Comparison of ENCODE assay signal across 8 cellular contexts in genomic region chr2:117835990-117836760, GRCh38. TPM values are rescaled to one million over a fixed set of nuclear protein-coding genes. Genes with fewer than 3 reads are reported as not detected.
A peak's percentile ranks its signal among the peaks of the same experiment; 100 is the strongest.
DNase-seq lines count a peak whose midpoint lies in the region; ATAC-seq and TF ChIP-seq lines count a peak whose summit lies in the region.

No MANE protein-coding gene starts in this region.

- peak overlapping the region; percentile 26 for H3K4me3 Mint-ChIP-seq in activated T-helper 17 cell treated with anti-CD3 and anti-CD28 coated beads, Interleukin-2, amount 50 U/mL, for 72 hours
- H3K4me3 Mint-ChIP-seq in natural killer cell = peak overlapping the region; percentile 90
- peak overlapping the region; percentile 83 to 86 for H3K4me3 Mint-ChIP-seq in stimulated activated naive CD8-positive, alpha-beta T cell treated with anti-CD3 and anti-CD28 coated beads, Interleukin-15, amount 100 ng/mL, for 72 hours

- H3K9me3 Mint-ChIP-seq in activated T-helper 17 cell treated with anti-CD3 and anti-CD28 coated beads, Interleukin-2, amount 50 U/mL, for 72 hours = no peaks in the 10 kb centered on the region
- H3K9me3 Mint-ChIP-seq in natural killer cell = no peaks in the 10 kb centered on the region
- H3K9me3 Mint-ChIP-seq in stimulated activated naive CD8-positive, alpha-beta T cell treated with anti-CD3 and anti-CD28 coated beads, Interleukin-15, amount 100 ng/mL, for 72 hours = no peaks in the 10 kb centered on the region

- no peaks in the 10 kb centered on the region for H3K4me1 Mint-ChIP-seq in activated T-helper 17 cell treated with anti-CD3 and anti-CD28 coated beads, Interleukin-2, amount 50 U/mL, for 72 hours
- H3K4me1 Mint-ChIP-seq in natural killer cell = peaks cover 11 to 15% of the 10 kb centered on the region in 2 donors
- peaks cover 15% of the 10 kb centered on the region for H3K4me1 Mint-ChIP-seq in stimulated activated naive CD8-positive, alpha-beta T cell treated with anti-CD3 and anti-CD28 coated beads, Interleukin-15, amount 100 ng/mL, for 72 hours

- no peaks in the 10 kb centered on the region for H3K27me3 Mint-ChIP-seq in activated T-helper 17 cell treated with anti-CD3 and anti-CD28 coated beads, Interleukin-2, amount 50 U/mL, for 72 hours
- H3K27me3 Mint-ChIP-seq in natural killer cell (ENCODE audit: low read depth in 2 of 2) = no peaks in the 10 kb centered on the region
- H3K27me3 Mint-ChIP-seq in stimulated activated naive CD8-positive, alpha-beta T cell treated with anti-CD3 and anti-CD28 coated beads, Interleukin-15, amount 100 ng/mL, for 72 hours = no peaks in the 10 kb centered on the region

- intact Hi-C loops in natural killer cell (cut with micrococcal nuclease) = loop anchor here (1.0 kb wide), 1 partner anchor 167 kb away; no protein-coding TSS in a partner anchor

- peak; percentile 72 for ATAC-seq in HG02970 (IDR thresholded peaks at IDR 0.05; ENCODE audit: low FRiP score, unreplicated experiment)
- peak; percentile 63 for ATAC-seq in activated T-helper 17 cell treated with anti-CD3 and anti-CD28 coated beads, Interleukin-2, amount 50 U/mL, for 72 hours (replicated peaks)
- ATAC-seq in natural killer cell = peak; percentile 89 to 94 (median 93)
- peak; percentile 86 for ATAC-seq in stimulated activated naive CD8-positive, alpha-beta T cell treated with anti-CD3 and anti-CD28 coated beads, Interleukin-15, amount 100 ng/mL, for 72 hours

- peaks cover 62% of the 10 kb centered on the region for H3K36me3 Mint-ChIP-seq in activated T-helper 17 cell treated with anti-CD3 and anti-CD28 coated beads, Interleukin-2, amount 50 U/mL, for 72 hours (ENCODE audit: low read depth)
- H3K36me3 Mint-ChIP-seq in natural killer cell = no peaks in the 10 kb centered on the region

- peak; percentile 57 for TF ChIP-seq CTCF in natural killer cell (IDR thresholded peaks at IDR 0.05)

- DNase-seq in DMS79 treated with DMSO at 0.1 percent for 48 hours (lab: John Stamatoyannopoulos, UW) (peak; percentile 35), DMS79 (lab: John Stamatoyannopoulos, UW) (no peak), NCI-H82 treated with DMSO at 0.1 percent for 48 hours (lab: John Stamatoyannopoulos, UW; ENCODE audit: unreplicated experiment) (peak; percentile 43), fibroblast of peridontal ligament (ENCODE audit: extremely low read depth) (peak; percentile 80), natural killer cell (peak; percentile 49)
- peak; percentile 54 to 65 for DNase-seq in stimulated activated naive CD8-positive, alpha-beta T cell treated with anti-CD3 and anti-CD28 coated beads, Interleukin-15, amount 100 ng/mL, for 72 hours

- H3K27ac Mint-ChIP-seq in activated T-helper 17 cell treated with anti-CD3 and anti-CD28 coated beads, Interleukin-2, amount 50 U/mL, for 72 hours = peak overlapping the region; percentile 5
- peak overlapping the region; percentile 77 to 83 for H3K27ac Mint-ChIP-seq in natural killer cell
- H3K27ac Mint-ChIP-seq in stimulated activated naive CD8-positive, alpha-beta T cell treated with anti-CD3 and anti-CD28 coated beads, Interleukin-15, amount 100 ng/mL, for 72 hours = peak overlapping the region; percentile 28 to 84

RNA-seq across cellular contexts. Expression of gene DDX18, which starts 21.7 kb away (rescaled TPM):
- 100 to 1,000 TPM in 1 of 2 donors, 10 to 100 TPM in 1; 93.9 to 115 TPM for total RNA-seq in activated T-helper 17 cell treated with anti-CD3 and anti-CD28 coated beads, Interleukin-2, amount 50 U/mL, for 72 hours
- 10 to 100 TPM; 65.2 to 68.6 (median 67.8) TPM for total RNA-seq in natural killer cell

Comparison
In these comparisons a context has a peak if more than half of its experiments do, and no peak if none do; other contexts are left out.
1. H3K27ac Mint-ChIP-seq: peak in every context shown above with its lines; median percentile 80 in natural killer cell; 56 in stimulated activated naive CD8-positive, alpha-beta T cell treated with anti-CD3 and anti-CD28 coated beads, Interleukin-15, amount 100 ng/mL, for 72 hours; 5 in activated T-helper 17 cell treated with anti-CD3 and anti-CD28 coated beads, Interleukin-2, amount 50 U/mL, for 72 hours.
2. H3K4me3 Mint-ChIP-seq: peak in every context shown above with its lines; median percentile 90 in natural killer cell; 84 in stimulated activated naive CD8-positive, alpha-beta T cell treated with anti-CD3 and anti-CD28 coated beads, Interleukin-15, amount 100 ng/mL, for 72 hours; 26 in activated T-helper 17 cell treated with anti-CD3 and anti-CD28 coated beads, Interleukin-2, amount 50 U/mL, for 72 hours.